In genomic region chr19:12400618-12401502, GRCh38 we compare ENCODE assay signal across 8 cellular contexts. TPM values are rescaled to one million over a fixed set of nuclear protein-coding genes. Genes with fewer than 3 reads are reported as not detected.
A peak's percentile ranks its signal among the peaks of the same experiment; 100 is the strongest.
DNase-seq lines count a peak whose midpoint lies in the region; ATAC-seq and TF ChIP-seq lines count a peak whose summit lies in the region.

Gene ZNF799 (minus strand): TSS chr19:12401271. CDS start chr19:12401070, 201 bp downstream.

- H3K36me3 ChIP-seq in left ventricle myocardium inferior, result no peaks in the 10 kb centered on the region

- H3K27ac Mint-ChIP-seq in progenitor cell of endocrine pancreas, result peak within 1 kb of the TSS; percentile 98

- intact Hi-C loops in left ventricle myocardium inferior (cut with micrococcal nuclease), result no loop called here

- peak within 1 kb of the TSS; percentile 93 for H3K4me3 Mint-ChIP-seq in progenitor cell of endocrine pancreas (ENCODE audit: low read depth)

- H3K27me3 Mint-ChIP-seq in progenitor cell of endocrine pancreas, result no peaks in the 10 kb centered on the region

- H3K9me3 Mint-ChIP-seq in progenitor cell of endocrine pancreas (ENCODE audit: low read depth), result peaks cover 12% of the 10 kb centered on the region

- DNase-seq in GM12865 (ENCODE audit: low read depth) (peak; percentile 96), NCI-H1417 treated with DMSO at 0.1 percent for 48 hours (lab: John Stamatoyannopoulos, UW) (peak; percentile 76), T follicular helper cell (ENCODE audit: low read depth) (peak; percentile 74), amniotic epithelial cell (ENCODE audit: low read depth) (peak; percentile 97), left ventricle myocardium inferior (peak; percentile 99), progenitor cell of endocrine pancreas (ENCODE audit: low spot score, unreplicated experiment) (peak; percentile 84), ureter (ENCODE audit: low spot score) (peak; percentile 98)

- H3K36me3 Mint-ChIP-seq in progenitor cell of endocrine pancreas (ENCODE audit: insufficient read depth), result peaks cover 11% of the 10 kb centered on the region

- H3K4me1 Mint-ChIP-seq in progenitor cell of endocrine pancreas (ENCODE audit: low read depth), result peaks cover 9% of the 10 kb centered on the region

- H3K4me3 ChIP-seq in GM12865 (ENCODE audit: low read depth, low read length), result peak within 1 kb of the TSS; percentile 79
- peak within 1 kb of the TSS; percentile 74 for H3K4me3 ChIP-seq in left ventricle myocardium inferior

- peak; percentile 89 for ATAC-seq in HG02763 (IDR thresholded peaks at IDR 0.05; ENCODE audit: unreplicated experiment)

- peak within 1 kb of the TSS; percentile 90 for H3K27ac ChIP-seq in left ventricle myocardium inferior (replicated peaks)

- H3K9me3 ChIP-seq in left ventricle myocardium inferior (replicated peaks), result no peaks in the 10 kb centered on the region

- H3K27me3 ChIP-seq in left ventricle myocardium inferior (ENCODE audit: low read depth), result no peaks in the 10 kb centered on the region

- H3K4me1 ChIP-seq in left ventricle myocardium inferior, result peaks cover 20% of the 10 kb centered on the region

- no peak for TF ChIP-seq CTCF in GM12865 (IDR thresholded peaks at IDR 0.05; ENCODE audit: insufficient read depth, low read depth, low read length, missing control alignments)
- TF ChIP-seq CTCF in left ventricle myocardium inferior (IDR thresholded peaks at IDR 0.05; ENCODE audit: borderline replicate concordance), result peak; percentile 20
- TF ChIP-seq CTCF in progenitor cell of endocrine pancreas (IDR thresholded peaks at IDR 0.05; ENCODE audit: unreplicated experiment), result peak; percentile 34

RNA-seq across cellular contexts. Expression of gene ZNF799, which starts in this region (rescaled TPM):
- total RNA-seq in left ventricle myocardium inferior (2.0 TPM), progenitor cell of endocrine pancreas (8.5 and 9.0 TPM in 2 replicates), ureter (10.3 TPM)

Comparison
In these comparisons a context has a peak if more than half of its experiments do, and no peak if none do; other contexts are left out.
1. Peak in every context shown above with its lines: DNase-seq, ATAC-seq, H3K4me3 ChIP-seq and H3K27ac ChIP-seq.